Comparison of ENCODE assay signal across 8 cellular contexts in the genomic region with DNA sequence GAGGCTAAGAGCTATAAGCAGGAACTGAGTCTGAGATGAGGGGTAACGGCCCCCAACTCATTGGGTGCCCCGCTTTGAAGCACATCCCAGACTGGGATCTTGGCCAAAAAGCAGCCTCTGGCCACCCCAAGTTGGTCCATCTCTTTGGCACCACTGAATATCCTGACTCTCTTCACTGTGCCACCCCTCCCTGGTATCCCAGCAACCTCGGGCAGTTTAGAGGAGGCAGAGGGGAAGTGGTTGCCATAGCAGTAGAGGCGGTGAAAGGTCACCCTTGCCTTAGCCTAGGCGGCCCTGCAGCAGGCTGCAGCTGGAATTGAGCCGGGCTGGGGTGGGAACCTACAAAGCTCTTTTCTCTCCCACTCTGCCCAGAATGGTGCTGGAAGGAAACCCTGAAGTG. TPM values are rescaled to one million over a fixed set of nuclear protein-coding genes. Genes with fewer than 3 reads are reported as not detected.
DNase-seq lines count a peak whose midpoint lies in the region; ATAC-seq, FAIRE-seq and TF ChIP-seq lines count a peak whose summit lies in the region.

No MANE protein-coding gene starts in this region.

- FAIRE-seq in HepG2 (lab: Jason Lieb, UNC), result no peak

- CTCF ChIA-PET in HepG2 (lab: Yijun Ruan, JAX; ENCODE audit: low intra/inter-chr PET ratio, low total read pairs), result no interaction called here

- H3K36me3 ChIP-seq in HepG2 (replicated peaks in 1 of 2; ENCODE audit: control insufficient read depth in 1 of 2, insufficient read depth in 2 of 2, low read length in 2 of 2), result no peaks in the 10 kb centered on the region; a peak in 2 of 5 replicates
- peaks cover 0 to 28% (median 0%) of the 10 kb centered on the region in 3 donors for H3K36me3 ChIP-seq in tibial nerve

- intact Hi-C loops in HepG2 (cut with micrococcal nuclease; ENCODE audit: unreplicated experiment), result no loop called here

- H3K27ac ChIP-seq in angular gyrus (ENCODE audit: low read depth, low read length), result peak overlapping the region; percentile 45
- no peak overlapping the region for H3K27ac ChIP-seq in HepG2 (ENCODE audit: extremely low read length, insufficient read depth, low read length)
- peak overlapping the region in 2 of 4 donors; percentile 86 to 87 for H3K27ac ChIP-seq in tibial nerve

- TF ChIP-seq EP300 in HepG2 (IDR thresholded peaks at IDR 0.05; ENCODE audit: low read depth in 2 of 2, low read length in 2 of 2), result no peak
- TF ChIP-seq EP300 in HepG2 (CRISPR knock-in tag; IDR thresholded peaks at IDR 0.05; ENCODE audit: borderline replicate concordance), result no peak
- no peak for TF ChIP-seq EP300 in tibial nerve (IDR thresholded peaks at IDR 0.05)

- in situ Hi-C loops in HepG2 (cut with HindIII; ENCODE audit: extremely low pct_ligation_motif_present, low pct_unique_long_range_greater_than_20kb), result no loop called here

- no peak for TF ChIP-seq POLR2A in HepG2 (IDR thresholded peaks at IDR 0.05; ENCODE audit: insufficient read depth in 1 of 2, low read depth in 2 of 2, low read length in 2 of 2)
- TF ChIP-seq POLR2A in tibial nerve (IDR thresholded peaks at IDR 0.05), result no peak

- H3K27me3 ChIP-seq in HepG2 (ENCODE audit: control insufficient read depth in 1 of 2, insufficient read depth in 2 of 2, low read length in 2 of 2) (peaks cover 0 to 12% of the 10 kb centered on the region in 2 experiments; a peak in 3 of 5 replicates), tibial nerve (no peaks in the 10 kb centered on the region)

- DNase-seq in NCI-H1105 treated with DMSO at 0.1 percent for 48 hours (lab: John Stamatoyannopoulos, UW) (peak; percentile 31), NCI-H1105 (lab: John Stamatoyannopoulos, UW) (no peak), NCI-H146 (lab: John Stamatoyannopoulos, UW) (peak; percentile 45), HepG2 (ENCODE audit: low spot score) (no peak), tibial nerve (ENCODE audit: low spot score in 2 of 2) (peak in 1 of 2 donors; percentile 28), D341Med (ENCODE audit: low spot score) (no peak), SK-N-DZ (ENCODE audit: low spot score) (no peak)

- H4K20me1 ChIP-seq in HepG2 (ENCODE audit: insufficient read depth, low read length), result no peaks in the 10 kb centered on the region; the same call in 1 of the 2 replicates

- H3K4me3 ChIP-seq in HepG2 (replicated peaks in 1 of 3; ENCODE audit: insufficient read depth in 1 of 3, low read depth in 2 of 3, low read length in 3 of 3) (peak overlapping the region; percentile 77 to 87 (median 84)), tibial nerve (peak overlapping the region; percentile 50 to 87 (median 70))

- peak overlapping the region; percentile 68; the same call in 1 of the 2 replicates for H3K9ac ChIP-seq in HepG2 (ENCODE audit: insufficient read depth, low read depth, low read length)

- TSS peak; percentile 57 for BruUV-seq in HepG2 (replicated peaks; lab: Mats Ljungman, UMichigan)

- H3K9me3 ChIP-seq in HepG2 (ENCODE audit: low read length) (no peaks in the 10 kb centered on the region), tibial nerve (peaks cover 0 to 6% (median 0%) of the 10 kb centered on the region in 4 donors)

- TF ChIP-seq CTCF in HepG2 (CRISPR knock-in tag; IDR thresholded peaks at IDR 0.05), result no peak
- no peak for TF ChIP-seq CTCF in tibial nerve (IDR thresholded peaks at IDR 0.05)

- POLR2A ChIA-PET in HepG2 (lab: Yijun Ruan, JAX), result interaction anchor here (0.5 to 3.4 kb wide), 3 partner anchors 10 to 877 kb away, joined by 3 to 48 read pairs (median 4); a partner anchor contains a TSS

- WGBS in HepG2 (ENCODE audit: low lambda C conversion rate), result 54% methylated on average over 3 of the region's 6 CpGs
- 15 to 21% methylated on average over 6 of the region's 6 CpGs for WGBS in tibial nerve, 2 donors

- H3K4me2 ChIP-seq in HepG2 (ENCODE audit: low read depth, low read length), result peak overlapping the region; percentile 88

- H2AFZ ChIP-seq in HepG2 (ENCODE audit: low read length), result no peak overlapping the region

- H3K4me1 ChIP-seq in HepG2 (ENCODE audit: insufficient read depth, low read length) (peaks cover 26% of the 10 kb centered on the region), tibial nerve (peaks cover 0 to 22% (median 7%) of the 10 kb centered on the region in 4 donors)

- ATAC-seq in HepG2, result peak; percentile 59

- no peak for TF ChIP-seq RAD21 in HepG2 (CRISPR knock-in tag; IDR thresholded peaks at IDR 0.05)

- no peaks in the 10 kb centered on the region for H3K79me2 ChIP-seq in HepG2 (ENCODE audit: insufficient read depth, low read length)

RNA-seq across cellular contexts. Expression of a gene that starts 1.1 kb away (rescaled TPM):
- 2.5 and 4.0 TPM in 2 replicates for total RNA-seq in HepG2 (2016; rRNA removed; fragmentation: Illumina TruSeq; extraction: Trizol)
- 2.7 and 2.8 TPM in 2 replicates for total RNA-seq in HepG2 (2016; cell fraction: cytosol; rRNA removed; fragmentation: Illumina TruSeq; extraction: Trizol; ENCODE audit: low read depth)
- total RNA-seq in HepG2 (2016; cell fraction: insoluble cytoplasmic fraction; rRNA removed; fragmentation: Illumina TruSeq; extraction: Trizol), result 3.3 and 4.6 TPM in 2 replicates
- total RNA-seq in HepG2 (2016; cell fraction: membrane; rRNA removed; fragmentation: Illumina TruSeq; extraction: Trizol), result 4.9 and 6.2 TPM in 2 replicates
- total RNA-seq in HepG2 (2016; cell fraction: nucleus; rRNA removed; fragmentation: Illumina TruSeq; extraction: Trizol), result 2.9 and 3.8 TPM in 2 replicates
- polyA plus RNA-seq in HepG2 (2011; rRNA removed), result 2.0 and 3.1 TPM in 2 replicates
- 2.1 and 2.8 TPM in 2 replicates for polyA plus RNA-seq in HepG2 (2011; cell fraction: cytosol; rRNA removed)
- polyA plus RNA-seq in HepG2 (2011; cell fraction: nucleus; rRNA removed), result 6.4 and 6.9 TPM in 2 replicates
- polyA plus RNA-seq in HepG2 (2012), result 2.3 and 2.5 TPM in 2 replicates
- polyA plus RNA-seq in HepG2 (2016; cell fraction: cytosol; fragmentation: Illumina TruSeq; extraction: Trizol; ENCODE audit: low read depth), result 2.3 and 2.8 TPM in 2 replicates
- 2.7 and 3.9 TPM in 2 replicates for polyA plus RNA-seq in HepG2 (2016; cell fraction: insoluble cytoplasmic fraction; fragmentation: Illumina TruSeq; extraction: Trizol; ENCODE audit: low read depth)
- polyA plus RNA-seq in HepG2 (2016; cell fraction: membrane; fragmentation: Illumina TruSeq; extraction: Trizol; ENCODE audit: low read depth), result 4.7 and 4.9 TPM in 2 replicates
- polyA plus RNA-seq in HepG2 (2016; cell fraction: nucleus; fragmentation: Illumina TruSeq; extraction: Trizol; ENCODE audit: insufficient read depth, low read depth), result 3.0 and 4.4 TPM in 2 replicates
- 7.5 and 11.8 TPM in 2 replicates for polyA minus RNA-seq in HepG2 (2011; rRNA and poly(A)+ RNA removed; ENCODE audit: low replicate concordance)
- 1.6 and 2.0 TPM in 2 replicates for polyA minus RNA-seq in HepG2 (2011; cell fraction: cytosol; rRNA and poly(A)+ RNA removed)
- 6.6 and 8.0 TPM in 2 replicates for polyA minus RNA-seq in HepG2 (2011; cell fraction: nucleus; rRNA and poly(A)+ RNA removed)
- total RNA-seq in tibial nerve, result 10 to 100 TPM; 14.4 to 26.4 (median 20.4) TPM
- 10.7 and 11.0 TPM in 2 replicates for polyA plus RNA-seq in SK-N-DZ (2014; cell fraction: cytosol; rRNA removed)
- polyA plus RNA-seq in SK-N-DZ (2014; cell fraction: nucleus; rRNA removed), result 6.0 and 7.4 TPM in 2 replicates

RNA-seq across cellular contexts. Expression of a gene that starts 12.5 kb away (rescaled TPM):
- total RNA-seq in HepG2 (2016; rRNA removed; fragmentation: Illumina TruSeq; extraction: Trizol), result 48.7 and 59.8 TPM in 2 replicates
- 23.4 and 25.5 TPM in 2 replicates for total RNA-seq in HepG2 (2016; cell fraction: cytosol; rRNA removed; fragmentation: Illumina TruSeq; extraction: Trizol; ENCODE audit: low read depth)
- 33.2 and 57.2 TPM in 2 replicates for total RNA-seq in HepG2 (2016; cell fraction: insoluble cytoplasmic fraction; rRNA removed; fragmentation: Illumina TruSeq; extraction: Trizol)
- 37.2 and 39.3 TPM in 2 replicates for total RNA-seq in HepG2 (2016; cell fraction: membrane; rRNA removed; fragmentation: Illumina TruSeq; extraction: Trizol)
- total RNA-seq in HepG2 (2016; cell fraction: nucleus; rRNA removed; fragmentation: Illumina TruSeq; extraction: Trizol), result 41.5 and 47.9 TPM in 2 replicates
- 38.4 and 48.4 TPM in 2 replicates for polyA plus RNA-seq in HepG2 (2011; rRNA removed)
- 24.8 and 28.9 TPM in 2 replicates for polyA plus RNA-seq in HepG2 (2011; cell fraction: cytosol; rRNA removed)
- 84.7 and 84.9 TPM in 2 replicates for polyA plus RNA-seq in HepG2 (2011; cell fraction: nucleus; rRNA removed)
- polyA plus RNA-seq in HepG2 (2012), result 24.0 and 27.9 TPM in 2 replicates
- 25.5 and 28.2 TPM in 2 replicates for polyA plus RNA-seq in HepG2 (2016; cell fraction: cytosol; fragmentation: Illumina TruSeq; extraction: Trizol; ENCODE audit: low read depth)
- 38.4 and 40.3 TPM in 2 replicates for polyA plus RNA-seq in HepG2 (2016; cell fraction: insoluble cytoplasmic fraction; fragmentation: Illumina TruSeq; extraction: Trizol; ENCODE audit: low read depth)
- 26.4 and 32.4 TPM in 2 replicates for polyA plus RNA-seq in HepG2 (2016; cell fraction: membrane; fragmentation: Illumina TruSeq; extraction: Trizol; ENCODE audit: low read depth)
- polyA plus RNA-seq in HepG2 (2016; cell fraction: nucleus; fragmentation: Illumina TruSeq; extraction: Trizol; ENCODE audit: insufficient read depth, low read depth), result 77.0 and 84.6 TPM in 2 replicates
- 109 and 188 TPM in 2 replicates for polyA minus RNA-seq in HepG2 (2011; rRNA and poly(A)+ RNA removed; ENCODE audit: low replicate concordance)
- polyA minus RNA-seq in HepG2 (2011; cell fraction: cytosol; rRNA and poly(A)+ RNA removed), result 60.2 and 62.2 TPM in 2 replicates
- 41.5 and 52.0 TPM in 2 replicates for polyA minus RNA-seq in HepG2 (2011; cell fraction: nucleus; rRNA and poly(A)+ RNA removed)
- 10 to 100 TPM; 12.2 to 41.8 (median 25.0) TPM for total RNA-seq in tibial nerve
- 57.4 and 62.3 TPM in 2 replicates for polyA plus RNA-seq in SK-N-DZ (2014; cell fraction: cytosol; rRNA removed)
- polyA plus RNA-seq in SK-N-DZ (2014; cell fraction: nucleus; rRNA removed), result 88.9 and 107 TPM in 2 replicates

RNA-seq across cellular contexts. Expression of a gene that starts 29.1 kb away (rescaled TPM):
- total RNA-seq in HepG2 (2016; rRNA removed; fragmentation: Illumina TruSeq; extraction: Trizol) (176 and 220 TPM in 2 replicates), tibial nerve (10 to 100 TPM; 42.9 to 63.8 (median 53.9) TPM)
- 133 and 141 TPM in 2 replicates for total RNA-seq in HepG2 (2016; cell fraction: cytosol; rRNA removed; fragmentation: Illumina TruSeq; extraction: Trizol; ENCODE audit: low read depth)
- total RNA-seq in HepG2 (2016; cell fraction: insoluble cytoplasmic fraction; rRNA removed; fragmentation: Illumina TruSeq; extraction: Trizol), result 177 and 218 TPM in 2 replicates
- total RNA-seq in HepG2 (2016; cell fraction: membrane; rRNA removed; fragmentation: Illumina TruSeq; extraction: Trizol), result 207 and 224 TPM in 2 replicates
- total RNA-seq in HepG2 (2016; cell fraction: nucleus; rRNA removed; fragmentation: Illumina TruSeq; extraction: Trizol), result 59.8 and 61.7 TPM in 2 replicates
- 59.1 and 72.9 TPM in 2 replicates for polyA plus RNA-seq in HepG2 (2011; rRNA removed)
- 47.3 and 64.8 TPM in 2 replicates for polyA plus RNA-seq in HepG2 (2011; cell fraction: cytosol; rRNA removed)
- 29.2 and 31.9 TPM in 2 replicates for polyA plus RNA-seq in HepG2 (2011; cell fraction: nucleus; rRNA removed)
- polyA plus RNA-seq in HepG2 (2012), result 61.7 and 65.2 TPM in 2 replicates
- 196 and 219 TPM in 2 replicates for polyA plus RNA-seq in HepG2 (2016; cell fraction: cytosol; fragmentation: Illumina TruSeq; extraction: Trizol; ENCODE audit: low read depth)
- 200 and 221 TPM in 2 replicates for polyA plus RNA-seq in HepG2 (2016; cell fraction: insoluble cytoplasmic fraction; fragmentation: Illumina TruSeq; extraction: Trizol; ENCODE audit: low read depth)
- 191 and 200 TPM in 2 replicates for polyA plus RNA-seq in HepG2 (2016; cell fraction: membrane; fragmentation: Illumina TruSeq; extraction: Trizol; ENCODE audit: low read depth)
- polyA plus RNA-seq in HepG2 (2016; cell fraction: nucleus; fragmentation: Illumina TruSeq; extraction: Trizol; ENCODE audit: insufficient read depth, low read depth), result 108 and 120 TPM in 2 replicates
- polyA minus RNA-seq in HepG2 (2011; rRNA and poly(A)+ RNA removed; ENCODE audit: low replicate concordance), result 32.6 and 71.9 TPM in 2 replicates
- 12.0 and 13.8 TPM in 2 replicates for polyA minus RNA-seq in HepG2 (2011; cell fraction: cytosol; rRNA and poly(A)+ RNA removed)
- polyA minus RNA-seq in HepG2 (2011; cell fraction: nucleus; rRNA and poly(A)+ RNA removed), result 4.4 and 5.2 TPM in 2 replicates
- 130 and 167 TPM in 2 replicates for polyA plus RNA-seq in SK-N-DZ (2014; cell fraction: cytosol; rRNA removed)
- 102 and 106 TPM in 2 replicates for polyA plus RNA-seq in SK-N-DZ (2014; cell fraction: nucleus; rRNA removed)

RNA-seq across cellular contexts. Expression of a gene that starts 42.7 kb away (rescaled TPM):
- total RNA-seq in HepG2 (2016; rRNA removed; fragmentation: Illumina TruSeq; extraction: Trizol), result 8.1 and 14.1 TPM in 2 replicates
- 4.8 and 5.7 TPM in 2 replicates for total RNA-seq in HepG2 (2016; cell fraction: cytosol; rRNA removed; fragmentation: Illumina TruSeq; extraction: Trizol; ENCODE audit: low read depth)
- total RNA-seq in HepG2 (2016; cell fraction: insoluble cytoplasmic fraction; rRNA removed; fragmentation: Illumina TruSeq; extraction: Trizol), result 7.6 and 12.8 TPM in 2 replicates
- 5.7 and 6.3 TPM in 2 replicates for total RNA-seq in HepG2 (2016; cell fraction: membrane; rRNA removed; fragmentation: Illumina TruSeq; extraction: Trizol)
- total RNA-seq in HepG2 (2016; cell fraction: nucleus; rRNA removed; fragmentation: Illumina TruSeq; extraction: Trizol), result 15.1 and 16.7 TPM in 2 replicates
- 11.7 and 12.1 TPM in 2 replicates for polyA plus RNA-seq in HepG2 (2011; rRNA removed)
- 6.2 and 6.5 TPM in 2 replicates for polyA plus RNA-seq in HepG2 (2011; cell fraction: cytosol; rRNA removed)
- polyA plus RNA-seq in HepG2 (2011; cell fraction: nucleus; rRNA removed), result 45.3 and 52.0 TPM in 2 replicates
- 6.7 and 8.6 TPM in 2 replicates for polyA plus RNA-seq in HepG2 (2012)
- 0.54 and 0.81 TPM in 2 replicates for polyA plus RNA-seq in HepG2 (2016; cell fraction: cytosol; fragmentation: Illumina TruSeq; extraction: Trizol; ENCODE audit: low read depth)
- 5.3 and 8.5 TPM in 2 replicates for polyA plus RNA-seq in HepG2 (2016; cell fraction: insoluble cytoplasmic fraction; fragmentation: Illumina TruSeq; extraction: Trizol; ENCODE audit: low read depth)
- polyA plus RNA-seq in HepG2 (2016; cell fraction: membrane; fragmentation: Illumina TruSeq; extraction: Trizol; ENCODE audit: low read depth), result 1.8 and 2.2 TPM in 2 replicates
- 24.8 and 29.8 TPM in 2 replicates for polyA plus RNA-seq in HepG2 (2016; cell fraction: nucleus; fragmentation: Illumina TruSeq; extraction: Trizol; ENCODE audit: insufficient read depth, low read depth)
- polyA minus RNA-seq in HepG2 (2011; rRNA and poly(A)+ RNA removed; ENCODE audit: low replicate concordance), result 19.0 and 43.1 TPM in 2 replicates
- 10.1 and 10.6 TPM in 2 replicates for polyA minus RNA-seq in HepG2 (2011; cell fraction: cytosol; rRNA and poly(A)+ RNA removed)
- polyA minus RNA-seq in HepG2 (2011; cell fraction: nucleus; rRNA and poly(A)+ RNA removed), result 24.6 and 34.3 TPM in 2 replicates
- 100 to 1,000 TPM in 2 of 4 donors, 10 to 100 TPM in 2; 66.1 to 161 (median 104) TPM for total RNA-seq in tibial nerve
- 31.6 and 32.9 TPM in 2 replicates for polyA plus RNA-seq in SK-N-DZ (2014; cell fraction: cytosol; rRNA removed)
- 92.2 and 124 TPM in 2 replicates for polyA plus RNA-seq in SK-N-DZ (2014; cell fraction: nucleus; rRNA removed)

RNA-seq across cellular contexts. Expression of a gene that starts 46.9 kb away (rescaled TPM):
- not detected in 2 replicates for total RNA-seq in HepG2 (2016; rRNA removed; fragmentation: Illumina TruSeq; extraction: Trizol)
- total RNA-seq in HepG2 (2016; cell fraction: cytosol; rRNA removed; fragmentation: Illumina TruSeq; extraction: Trizol; ENCODE audit: low read depth), result not detected in 2 replicates
- total RNA-seq in HepG2 (2016; cell fraction: insoluble cytoplasmic fraction; rRNA removed; fragmentation: Illumina TruSeq; extraction: Trizol), result not detected in 2 replicates
- total RNA-seq in HepG2 (2016; cell fraction: membrane; rRNA removed; fragmentation: Illumina TruSeq; extraction: Trizol), result not detected in 2 replicates
- not detected in 2 replicates for total RNA-seq in HepG2 (2016; cell fraction: nucleus; rRNA removed; fragmentation: Illumina TruSeq; extraction: Trizol)
- polyA plus RNA-seq in HepG2 (2011; rRNA removed), result not detected in 2 replicates
- not detected in 2 replicates for polyA plus RNA-seq in HepG2 (2011; cell fraction: cytosol; rRNA removed)
- not detected in 2 replicates for polyA plus RNA-seq in HepG2 (2011; cell fraction: nucleus; rRNA removed)
- not detected in 2 replicates for polyA plus RNA-seq in HepG2 (2012)
- polyA plus RNA-seq in HepG2 (2016; cell fraction: cytosol; fragmentation: Illumina TruSeq; extraction: Trizol; ENCODE audit: low read depth), result not detected in 2 replicates
- polyA plus RNA-seq in HepG2 (2016; cell fraction: insoluble cytoplasmic fraction; fragmentation: Illumina TruSeq; extraction: Trizol; ENCODE audit: low read depth), result not detected in 2 replicates
- polyA plus RNA-seq in HepG2 (2016; cell fraction: membrane; fragmentation: Illumina TruSeq; extraction: Trizol; ENCODE audit: low read depth), result not detected in 2 replicates
- not detected in 2 replicates for polyA plus RNA-seq in HepG2 (2016; cell fraction: nucleus; fragmentation: Illumina TruSeq; extraction: Trizol; ENCODE audit: insufficient read depth, low read depth)
- 0.51 TPM in 1 of 2 replicates, not detected in the other for polyA minus RNA-seq in HepG2 (2011; rRNA and poly(A)+ RNA removed; ENCODE audit: low replicate concordance)
- not detected in 2 replicates for polyA minus RNA-seq in HepG2 (2011; cell fraction: cytosol; rRNA and poly(A)+ RNA removed)
- polyA minus RNA-seq in HepG2 (2011; cell fraction: nucleus; rRNA and poly(A)+ RNA removed), result not detected in 2 replicates
- total RNA-seq in tibial nerve, result under 1 TPM in 1 of 4 donors, not detected in 3; 0.42 TPM
- polyA plus RNA-seq in SK-N-DZ (2014; cell fraction: cytosol; rRNA removed), result not detected in 2 replicates
- 0.07 TPM in 1 of 2 replicates, not detected in the other for polyA plus RNA-seq in SK-N-DZ (2014; cell fraction: nucleus; rRNA removed)

Comparison
In these comparisons a context has a peak if more than half of its experiments do, and no peak if none do; other contexts are left out.
1. DNase-seq: peak in NCI-H1105 treated with DMSO at 0.1 percent for 48 hours (single experiment) and NCI-H146 (single experiment); none in NCI-H1105 (single experiment), HepG2 (single experiment), D341Med (single experiment) and SK-N-DZ (single experiment).